In the genomic region with DNA sequence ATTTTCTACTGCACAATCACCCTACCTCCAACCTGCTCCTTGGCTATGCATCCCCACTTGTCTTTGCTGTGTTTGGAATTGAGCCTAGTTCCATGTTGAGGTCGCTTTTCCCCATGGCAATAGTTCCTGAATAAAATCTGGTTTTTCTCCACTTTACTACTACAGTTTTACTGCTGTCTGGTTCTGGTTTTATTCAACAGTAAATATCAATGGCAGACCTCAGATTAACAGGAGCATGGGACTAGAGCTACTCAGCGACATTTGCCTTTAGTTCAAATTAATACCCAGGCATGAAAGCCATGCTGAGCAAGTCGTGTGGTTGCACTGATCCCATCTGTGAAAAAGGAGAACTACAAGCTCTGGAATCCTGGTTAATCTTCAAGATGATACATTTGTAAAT, we compare ENCODE assay signal across 2 cellular contexts.
TF ChIP-seq lines count a peak whose summit lies in the region.

No MANE protein-coding gene starts in this region.

TF ChIP-seq in HepG2, 621 proteins besides CTCF, POLR2A, EP300 and RAD21 (continued from another document):
- TF ChIP-seq MIXL1 (CRISPR knock-in tag; IDR thresholded peaks at IDR 0.05): no peak

TF ChIP-seq in GM12878, 131 proteins besides CTCF, POLR2A, EP300 and RAD21 (continued from another document):
- TF ChIP-seq, protein P1, sequence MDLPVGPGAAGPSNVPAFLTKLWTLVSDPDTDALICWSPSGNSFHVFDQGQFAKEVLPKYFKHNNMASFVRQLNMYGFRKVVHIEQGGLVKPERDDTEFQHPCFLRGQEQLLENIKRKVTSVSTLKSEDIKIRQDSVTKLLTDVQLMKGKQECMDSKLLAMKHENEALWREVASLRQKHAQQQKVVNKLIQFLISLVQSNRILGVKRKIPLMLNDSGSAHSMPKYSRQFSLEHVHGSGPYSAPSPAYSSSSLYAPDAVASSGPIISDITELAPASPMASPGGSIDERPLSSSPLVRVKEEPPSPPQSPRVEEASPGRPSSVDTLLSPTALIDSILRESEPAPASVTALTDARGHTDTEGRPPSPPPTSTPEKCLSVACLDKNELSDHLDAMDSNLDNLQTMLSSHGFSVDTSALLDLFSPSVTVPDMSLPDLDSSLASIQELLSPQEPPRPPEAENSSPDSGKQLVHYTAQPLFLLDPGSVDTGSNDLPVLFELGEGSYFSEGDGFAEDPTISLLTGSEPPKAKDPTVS (IDR thresholded peaks at IDR 0.05; ENCODE audit: low read depth, low read length): no peak
- no peak for TF ChIP-seq TBL1XR1 (IDR thresholded peaks at IDR 0.05; ENCODE audit: low read depth, low read length)
- TF ChIP-seq KDM1A (IDR thresholded peaks at IDR 0.05; ENCODE audit: borderline replicate concordance): no peak
- TF ChIP-seq, protein P2, sequence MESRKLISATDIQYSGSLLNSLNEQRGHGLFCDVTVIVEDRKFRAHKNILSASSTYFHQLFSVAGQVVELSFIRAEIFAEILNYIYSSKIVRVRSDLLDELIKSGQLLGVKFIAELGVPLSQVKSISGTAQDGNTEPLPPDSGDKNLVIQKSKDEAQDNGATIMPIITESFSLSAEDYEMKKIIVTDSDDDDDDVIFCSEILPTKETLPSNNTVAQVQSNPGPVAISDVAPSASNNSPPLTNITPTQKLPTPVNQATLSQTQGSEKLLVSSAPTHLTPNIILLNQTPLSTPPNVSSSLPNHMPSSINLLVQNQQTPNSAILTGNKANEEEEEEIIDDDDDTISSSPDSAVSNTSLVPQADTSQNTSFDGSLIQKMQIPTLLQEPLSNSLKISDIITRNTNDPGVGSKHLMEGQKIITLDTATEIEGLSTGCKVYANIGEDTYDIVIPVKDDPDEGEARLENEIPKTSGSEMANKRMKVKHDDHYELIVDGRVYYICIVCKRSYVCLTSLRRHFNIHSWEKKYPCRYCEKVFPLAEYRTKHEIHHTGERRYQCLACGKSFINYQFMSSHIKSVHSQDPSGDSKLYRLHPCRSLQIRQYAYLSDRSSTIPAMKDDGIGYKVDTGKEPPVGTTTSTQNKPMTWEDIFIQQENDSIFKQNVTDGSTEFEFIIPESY (IDR thresholded peaks at IDR 0.05): no peak
- TF ChIP-seq RUNX3 (IDR thresholded peaks at IDR 0.05; ENCODE audit: low read length): no peak
- no peak for TF ChIP-seq NRF1 (conservative IDR thresholded peaks at IDR 0.05; ENCODE audit: low read depth, low read length)
- no peak for TF ChIP-seq RCOR1 (conservative IDR thresholded peaks at IDR 0.05; ENCODE audit: low read depth, low read length)
- TF ChIP-seq MTA3 (IDR thresholded peaks at IDR 0.05; ENCODE audit: borderline replicate concordance, low read length): no peak
- TF ChIP-seq RELA (IDR thresholded peaks at IDR 0.05; ENCODE audit: borderline replicate concordance, partially characterized antibody): no peak
- no peak for TF ChIP-seq EED (IDR thresholded peaks at IDR 0.05; ENCODE audit: low read depth)
- no peak for TF ChIP-seq NR2F1 (conservative IDR thresholded peaks at IDR 0.05)
- TF ChIP-seq ZNF207 (IDR thresholded peaks at IDR 0.05; ENCODE audit: borderline replicate concordance): no peak
- no peak for TF ChIP-seq HDAC6 (IDR thresholded peaks at IDR 0.05; ENCODE audit: unreplicated experiment)
TF ChIP-seq in GM12878: peak in this region for 0.
